10 cellular contexts compared by ENCODE assay signal in the genomic region with DNA sequence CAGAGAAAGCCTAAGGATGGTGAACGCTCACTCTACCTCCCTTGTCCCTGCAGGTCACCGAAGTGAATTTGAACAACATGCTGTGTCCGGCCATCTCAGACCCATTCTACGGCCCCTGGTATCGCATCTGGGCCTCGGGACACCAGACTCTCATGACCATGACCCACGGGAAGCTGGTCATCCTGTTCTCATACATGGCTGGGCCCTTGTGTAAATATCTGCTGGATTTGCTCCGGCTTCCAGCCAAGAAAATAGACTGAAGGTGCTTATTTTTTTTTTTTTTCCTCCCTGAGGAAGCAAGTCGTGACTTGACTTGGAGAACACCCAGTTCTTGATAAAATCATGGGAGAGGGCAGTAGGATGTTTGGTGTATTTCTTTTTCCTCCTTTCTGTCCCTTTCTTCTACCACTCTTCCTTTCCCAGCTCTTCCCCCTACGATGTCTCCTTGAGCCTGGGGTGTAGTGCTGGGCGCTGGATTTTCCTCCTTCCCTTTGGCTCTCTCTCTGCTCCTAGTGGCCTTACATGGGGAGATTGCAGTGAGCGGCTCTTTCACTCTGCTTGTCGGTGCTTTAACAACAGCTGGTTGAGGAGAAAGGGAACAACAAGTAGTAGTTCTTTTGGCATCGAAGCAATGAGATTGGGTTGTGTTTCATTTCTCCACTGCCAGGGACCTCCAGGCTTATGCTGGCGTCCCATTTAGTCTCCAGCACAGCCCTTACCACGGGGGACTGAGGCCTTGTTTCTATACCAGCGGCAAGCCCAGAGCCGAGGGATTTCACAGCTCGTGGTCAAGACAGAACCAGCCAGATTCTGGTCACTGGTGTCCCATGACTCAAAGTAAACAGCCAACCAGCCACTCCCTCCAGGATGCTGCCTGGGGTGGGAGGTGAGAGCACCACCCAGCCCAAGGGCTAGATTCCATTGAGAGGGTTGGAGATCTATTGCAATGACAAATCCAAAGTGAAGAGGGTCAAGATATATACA.
DNase-seq lines count a peak whose midpoint lies in the region; ATAC-seq and TF ChIP-seq lines count a peak whose summit lies in the region.
"Had no signal": no experiment of that assay in that cellular context is flagged by ENCODE, and none has a peak within 500 bp of the region (broad histone marks: within the 10 kb centered on the region; RNA-seq: fewer than 3 reads in every experiment).

No MANE protein-coding gene starts in this region.

- no peaks in the 10 kb centered on the region for H3K9me3 ChIP-seq in fibroblast of lung (ENCODE audit: control insufficient read depth, insufficient read depth, low read depth, low read length)
- H3K9me3 ChIP-seq: Peyer's patch had no signal

- H3K4me1 ChIP-seq in fibroblast of lung (ENCODE audit: control insufficient read depth, extremely low read depth, insufficient read depth, low read length) = peaks cover 3% of the 10 kb centered on the region
- H3K4me1 ChIP-seq: Peyer's patch had no signal

- H3K27me3 ChIP-seq in fibroblast of lung (ENCODE audit: control insufficient read depth, insufficient read depth, low read length) = no peaks in the 10 kb centered on the region
- H3K27me3 ChIP-seq: Peyer's patch had no signal

- H3K9ac ChIP-seq in fibroblast of lung (ENCODE audit: insufficient read depth, low read length) = no peak overlapping the region

- ATAC-seq in naive B cell (ENCODE audit: low read depth in 2 of 2) (no peak), GM18870 (IDR thresholded peaks at IDR 0.05; ENCODE audit: unreplicated experiment) (no peak)

- H3K4me2 ChIP-seq in fibroblast of lung (ENCODE audit: extremely low read depth, insufficient read depth, low read length) = no peak overlapping the region

- peaks cover 57% of the 10 kb centered on the region in 2 donors for H3K36me3 Mint-ChIP-seq in CD14-positive monocyte
- H3K36me3 Mint-ChIP-seq in naive B cell = no peaks in the 10 kb centered on the region
- H3K36me3 Mint-ChIP-seq in activated naive CD8-positive, alpha-beta T cell treated with anti-CD3 and anti-CD28 coated beads for 36 hours = peaks cover 9% of the 10 kb centered on the region

- no peaks in the 10 kb centered on the region for H3K79me2 ChIP-seq in fibroblast of lung (ENCODE audit: control insufficient read depth, insufficient read depth, low read length)

- H4K20me1 ChIP-seq in fibroblast of lung (ENCODE audit: control insufficient read depth, extremely low read depth, insufficient read depth, low read length) = no peaks in the 10 kb centered on the region

- H3K4me1 Mint-ChIP-seq in CD14-positive monocyte = peaks cover 34% of the 10 kb centered on the region
- peaks cover 23 to 31% (median 24%) of the 10 kb centered on the region in 3 donors for H3K4me1 Mint-ChIP-seq in naive B cell
- no peaks in the 10 kb centered on the region for H3K4me1 Mint-ChIP-seq in activated naive CD8-positive, alpha-beta T cell treated with anti-CD3 and anti-CD28 coated beads for 36 hours

- H3K27me3 Mint-ChIP-seq in CD14-positive monocyte (ENCODE audit: low read depth in 3 of 3) (peaks cover 0 to 4% (median 2%) of the 10 kb centered on the region in 3 donors), naive B cell (no peaks in the 10 kb centered on the region)
- no peaks in the 10 kb centered on the region for H3K27me3 Mint-ChIP-seq in activated naive CD8-positive, alpha-beta T cell treated with anti-CD3 and anti-CD28 coated beads for 36 hours

- H3K27ac Mint-ChIP-seq in CD14-positive monocyte (peak overlapping the region in 6 of 7 donors; percentile 17 to 79 (median 43)), naive B cell (peak overlapping the region in 4 of 6 donors; percentile 16 to 82 (median 44))
- no peak overlapping the region for H3K27ac Mint-ChIP-seq in activated naive CD8-positive, alpha-beta T cell treated with anti-CD3 and anti-CD28 coated beads for 36 hours

- TF ChIP-seq CTCF in CD14-positive monocyte (IDR thresholded peaks at IDR 0.05) (no peak), fibroblast of lung (conservative IDR thresholded peaks at IDR 0.05 in 1 of 2, IDR thresholded peaks at IDR 0.05 in 1 of 2; ENCODE audit: low read depth in 1 of 2, low read length in 2 of 2) (no peak)

- H3K4me3 Mint-ChIP-seq in CD14-positive monocyte = no peak overlapping the region
- H3K4me3 Mint-ChIP-seq in naive B cell = no peak overlapping the region
- H3K4me3 Mint-ChIP-seq in activated naive CD8-positive, alpha-beta T cell treated with anti-CD3 and anti-CD28 coated beads for 36 hours = no peak overlapping the region

- no peak overlapping the region for H2AFZ ChIP-seq in fibroblast of lung (ENCODE audit: low read length)

- no peak overlapping the region for H3K27ac ChIP-seq in fibroblast of lung (ENCODE audit: insufficient read depth, low read length)
- H3K27ac ChIP-seq: Peyer's patch had no signal

- H3K9me3 Mint-ChIP-seq in CD14-positive monocyte (peaks cover 0 to 3% (median 0%) of the 10 kb centered on the region in 7 donors), naive B cell (peaks cover 0 to 5% (median 0%) of the 10 kb centered on the region in 7 donors)
- H3K9me3 Mint-ChIP-seq in activated naive CD8-positive, alpha-beta T cell treated with anti-CD3 and anti-CD28 coated beads for 36 hours = no peaks in the 10 kb centered on the region

- no peaks in the 10 kb centered on the region for H3K36me3 ChIP-seq in fibroblast of lung (ENCODE audit: control insufficient read depth, insufficient read depth, low read length)
- H3K36me3 ChIP-seq: Peyer's patch had no signal

- H3K4me3 ChIP-seq in fibroblast of lung (replicated peaks in 1 of 4; ENCODE audit: control extremely low read depth in 1 of 4, insufficient read depth in 1 of 4, low read depth in 3 of 4, low read length in 4 of 4) = no peak overlapping the region
- H3K4me3 ChIP-seq: Peyer's patch had no signal

- intact Hi-C loops in CD14-positive monocyte (cut with micrococcal nuclease) = loop anchor here in 1 of 2 donors (10.0 kb wide), 1 partner anchor 101 kb away; no protein-coding TSS in a partner anchor

- no peak for DNase-seq in CD14-positive monocyte (ENCODE audit: low spot score)
- DNase-seq in RPMI7951 (ENCODE audit: low read depth) = peak; percentile 63
- DNase-seq in fibroblast of lung (ENCODE audit: low read depth in 2 of 2) = peak; percentile 18
- DNase-seq in naive B cell = no peak
- DNase-seq in NCI-H510A treated with DMSO at 0.1 percent for 48 hours (lab: John Stamatoyannopoulos, UW) = no peak
- DNase-seq in activated T-cell treated with anti-CD3 and anti-CD28 coated beads, Interleukin-2, amount 50 U/mL, for 48 hours = no peak
- no peak for DNase-seq in activated naive CD8-positive, alpha-beta T cell treated with anti-CD3 and anti-CD28 coated beads for 36 hours
- DNase-seq: NCI-H1092 treated with DMSO at 0.1 percent for 48 hours, Peyer's patch had no signal

Comparison
In these comparisons a context has a peak if more than half of its experiments do, and no peak if none do; other contexts are left out.
1. DNase-seq: peak in RPMI7951 (single experiment) and fibroblast of lung (2 of 2); none in CD14-positive monocyte (single experiment), naive B cell (single experiment), NCI-H510A treated with DMSO at 0.1 percent for 48 hours (single experiment), activated T-cell treated with anti-CD3 and anti-CD28 coated beads, Interleukin-2, amount 50 U/mL, for 48 hours (0 of 2) and activated naive CD8-positive, alpha-beta T cell treated with anti-CD3 and anti-CD28 coated beads for 36 hours (single experiment).